Comparison of ENCODE assay signal across 2 cellular contexts in genomic region chr19:38650911-38651584, GRCh38.
TF ChIP-seq lines count a peak whose summit lies in the region.

No MANE protein-coding gene starts in this region.

TF ChIP-seq in A549, 52 proteins besides CTCF, POLR2A, EP300 and RAD21 (continued from another document):
- peak; percentile 72 for TF ChIP-seq HOXB5 (CRISPR knock-in tag; IDR thresholded peaks at IDR 0.05)
- no peak for TF ChIP-seq FOSL2 (IDR thresholded peaks at IDR 0.05)
- TF ChIP-seq FOSL2 (CRISPR knock-in tag; IDR thresholded peaks at IDR 0.05): peak; percentile 74
- 0 out of 2 replicates have a peak, but pooled peaks have one; percentile 32 for TF ChIP-seq EHF (CRISPR knock-in tag; IDR thresholded peaks at IDR 0.05)
- no peak for TF ChIP-seq ZC3H11A (IDR thresholded peaks at IDR 0.05)
- 0 out of 2 replicates have a peak, but pooled peaks have one; percentile 8 for TF ChIP-seq GATA3 (IDR thresholded peaks at IDR 0.05; ENCODE audit: borderline replicate concordance)
- TF ChIP-seq CEBPB (IDR thresholded peaks at IDR 0.05): peak; percentile 79 to 88; a peak in 3 of 4 replicates
- TF ChIP-seq JUN (IDR thresholded peaks at IDR 0.05): peak in 1 of 2 experiments; percentile 40; a peak in 2 of 5 replicates

TF ChIP-seq in GM12891, 5 proteins besides CTCF, POLR2A, EP300 and RAD21 (continued from another document):
- no peak for TF ChIP-seq POLR2AphosphoS5 (IDR thresholded peaks at IDR 0.05; ENCODE audit: low read depth, low read length)
